In genomic region chr1:32953495-32953894, GRCh38 we compare ENCODE assay signal across 14 cellular contexts. TPM values are rescaled to one million over a fixed set of nuclear protein-coding genes. Genes with fewer than 3 reads are reported as not detected.
DNase-seq lines count a peak whose midpoint lies in the region; ATAC-seq and TF ChIP-seq lines count a peak whose summit lies in the region.
"Had no signal": no experiment of that assay in that cellular context is flagged by ENCODE, and none has a peak within 500 bp of the region (broad histone marks: within the 10 kb centered on the region; RNA-seq: fewer than 3 reads in every experiment).

No MANE protein-coding gene starts in this region.

- no peak overlapping the region for H2AFZ ChIP-seq in SK-N-SH (ENCODE audit: low read depth)

- no peaks in the 10 kb centered on the region for H3K9me3 ChIP-seq in SK-N-SH
- H3K9me3 ChIP-seq: ovary, stomach had no signal

- no peak for TF ChIP-seq EP300 in SK-N-SH (IDR thresholded peaks at IDR 0.05; ENCODE audit: borderline replicate concordance in 1 of 2, low read depth in 1 of 2, low read length in 1 of 2)

- H3K79me2 ChIP-seq in SK-N-SH (ENCODE audit: insufficient read depth) = peaks cover 92% of the 10 kb centered on the region

- H3K27ac ChIP-seq in SK-N-SH (ENCODE audit: low read depth in 2 of 2, low read length in 1 of 2) = peak overlapping the region in 1 of 2 experiments; percentile 71; a peak in 2 of 4 replicates
- peak overlapping the region; percentile 90 for H3K27ac ChIP-seq in epithelial cell of prostate
- H3K27ac ChIP-seq in urinary bladder (ENCODE audit: low read depth) = peak overlapping the region; percentile 38
- H3K27ac ChIP-seq: cardiac muscle cell, ovary, stomach had no signal

- peak overlapping the region; percentile 48 for H3K27ac Mint-ChIP-seq in activated CD8-positive, alpha-beta memory T cell treated with anti-CD3 and anti-CD28 coated beads, Interleukin-2, amount 10 ng/mL, durations not matched to agents 7 days and 5 days

- no peak for ATAC-seq in activated CD8-positive, alpha-beta memory T cell treated with anti-CD3 and anti-CD28 coated beads, Interleukin-2, amount 10 ng/mL, durations not matched to agents 7 days and 5 days

- 13% methylated on average over 1 of the region's 1 CpG for whole genome bisulfite sequencing in SK-N-SH (ENCODE audit: low lambda C conversion rate)
- 34% methylated on average over 1 of the region's 1 CpG for WGBS in urinary bladder

- no peaks in the 10 kb centered on the region for H3K27me3 Mint-ChIP-seq in activated CD8-positive, alpha-beta memory T cell treated with anti-CD3 and anti-CD28 coated beads, Interleukin-2, amount 10 ng/mL, durations not matched to agents 7 days and 5 days

- no peak for TF ChIP-seq RAD21 in SK-N-SH (IDR thresholded peaks at IDR 0.05; ENCODE audit: low read length)

- no peaks in the 10 kb centered on the region for H3K9me3 Mint-ChIP-seq in activated CD8-positive, alpha-beta memory T cell treated with anti-CD3 and anti-CD28 coated beads, Interleukin-2, amount 10 ng/mL, durations not matched to agents 7 days and 5 days (ENCODE audit: low read depth)

- H3K36me3 ChIP-seq in SK-N-SH (replicated peaks in 1 of 2; ENCODE audit: control insufficient read depth in 1 of 2, insufficient read depth in 2 of 2, low read length in 1 of 2) (peaks cover 0 to under 1% of the 10 kb centered on the region in 2 experiments), urinary bladder (ENCODE audit: insufficient read depth) (no peaks in the 10 kb centered on the region)
- H3K36me3 ChIP-seq: cardiac muscle cell, ovary had no signal

- no peak overlapping the region for H3K4me3 Mint-ChIP-seq in activated CD8-positive, alpha-beta memory T cell treated with anti-CD3 and anti-CD28 coated beads, Interleukin-2, amount 10 ng/mL, durations not matched to agents 7 days and 5 days

- H3K4me2 ChIP-seq in SK-N-SH = peak overlapping the region; percentile 40; the same call in 1 of the 2 replicates

- H3K9ac ChIP-seq in SK-N-SH = no peak overlapping the region

- POLR2A ChIA-PET in SK-N-SH (lab: Yijun Ruan, JAX) = interaction anchor here (1.1 kb wide), 1 partner anchor 10 kb away, joined by 3 read pairs; no protein-coding TSS in a partner anchor

- peaks cover 43% of the 10 kb centered on the region for H3K4me1 Mint-ChIP-seq in activated CD8-positive, alpha-beta memory T cell treated with anti-CD3 and anti-CD28 coated beads, Interleukin-2, amount 10 ng/mL, durations not matched to agents 7 days and 5 days

- H3F3A ChIP-seq in SK-N-SH (replicated peaks; ENCODE audit: insufficient read depth) = peaks cover 12% of the 10 kb centered on the region

- DNase-seq in activated CD8-positive, alpha-beta memory T cell treated with anti-CD3 and anti-CD28 coated beads, Interleukin-2, amount 10 ng/mL, durations not matched to agents 7 days and 5 days = no peak
- DNase-seq in activated CD8-positive, alpha-beta memory T cell treated with anti-CD3 and anti-CD28 coated beads, Interleukin-2, amount 50 U/mL, for 4 hours = no peak
- DNase-seq in SK-N-SH (no peak), epithelial cell of prostate (ENCODE audit: low read depth, low spot score) (peak; percentile 75), cortex of kidney (lab: John Stamatoyannopoulos, UW) (no peak), LoVo (ENCODE audit: low spot score) (no peak), NCI-H1694 treated with DMSO at 0.1 percent for 48 hours (lab: John Stamatoyannopoulos, UW) (no peak)
- DNase-seq: activated T-cell treated with anti-CD3 and anti-CD28 coated beads, Interleukin-2, amount 50 U/mL, for 1 hour; NCI-H1105 treated with DMSO at 0.1 percent for 48 hours; ovary; stimulated activated CD4-positive, alpha-beta T cell treated with anti-CD3 and anti-CD28 coated beads, Interleukin-2, amount 100 ng/mL, for 48 hours; stomach had no signal

- H3K4me1 ChIP-seq in SK-N-SH (ENCODE audit: control insufficient read depth in 1 of 2, insufficient read depth in 2 of 2, low read depth in 1 of 2, low read length in 1 of 2) = peaks cover 2 to 3% of the 10 kb centered on the region in 2 experiments; a peak in 2 of 4 replicates
- H3K4me1 ChIP-seq in urinary bladder (ENCODE audit: insufficient read depth) = no peaks in the 10 kb centered on the region

- H3K4me3 ChIP-seq in SK-N-SH (ENCODE audit: low read depth in 2 of 2, low read length in 1 of 2) (no peak overlapping the region), urinary bladder (ENCODE audit: low read depth, low read length) (no peak overlapping the region)
- H3K4me3 ChIP-seq: cardiac muscle cell, ovary, stomach had no signal

- CTCF ChIA-PET in activated CD8-positive, alpha-beta memory T cell treated with anti-CD3 and anti-CD28 coated beads, Interleukin-2, amount 10 ng/mL, durations not matched to agents 7 days and 5 days (lab: Charles Lee) = interaction anchor here (0.6 to 2.1 kb wide), 10 partner anchors 10 to 122 kb away, joined by 3 to 7 read pairs (median 3); no protein-coding TSS in a partner anchor
- CTCF ChIA-PET in SK-N-SH (lab: Yijun Ruan, JAX) = interaction anchor here (1.0 to 1.7 kb wide), 3 partner anchors 9 to 20 kb away, joined by 3 to 9 read pairs (median 3); no protein-coding TSS in a partner anchor

- peaks cover 55% of the 10 kb centered on the region for H4K20me1 ChIP-seq in SK-N-SH (ENCODE audit: insufficient read depth)

- TF ChIP-seq CTCF in SK-N-SH (IDR thresholded peaks at IDR 0.05) = no peak

- no peaks in the 10 kb centered on the region for H3K27me3 ChIP-seq in SK-N-SH (ENCODE audit: insufficient read depth)
- H3K27me3 ChIP-seq: cardiac muscle cell, ovary, stomach had no signal

- peaks cover 21% of the 10 kb centered on the region for H3K36me3 Mint-ChIP-seq in activated CD8-positive, alpha-beta memory T cell treated with anti-CD3 and anti-CD28 coated beads, Interleukin-2, amount 10 ng/mL, durations not matched to agents 7 days and 5 days

- H3K9me2 ChIP-seq in SK-N-SH = no peaks in the 10 kb centered on the region

TF ChIP-seq in SK-N-SH, 30 proteins besides CTCF, POLR2A, EP300 and RAD21:
- TF ChIP-seq TCF12 (IDR thresholded peaks at IDR 0.05) = peak; percentile 30; the same call in 1 of the 2 replicates
- TF ChIP-seq PBX3 (IDR thresholded peaks at IDR 0.05) = no peak
- TF ChIP-seq FOSL2 (IDR thresholded peaks at IDR 0.05; ENCODE audit: borderline replicate concordance, low read depth) = peak; percentile 35; the same call in 1 of the 2 replicates
- peak; percentile 13; the same call in 1 of the 2 replicates for TF ChIP-seq JUND (IDR thresholded peaks at IDR 0.05)

RNA-seq across cellular contexts. Expression of gene RNF19B, which starts 11.1 kb away (rescaled TPM):
- 10 to 100 TPM; 31.6 to 47.4 TPM for total RNA-seq in activated CD8-positive, alpha-beta memory T cell treated with anti-CD3 and anti-CD28 coated beads, Interleukin-2, amount 10 ng/mL, durations not matched to agents 7 days and 5 days
- polyA plus RNA-seq in SK-N-SH (2012; rRNA removed) (20.1 and 22.6 TPM in 2 replicates), urinary bladder (15.0 TPM)
- polyA plus RNA-seq in SK-N-SH (2012; cell fraction: cytosol; rRNA removed) = 17.7 and 18.3 TPM in 2 replicates
- 16.7 and 22.2 TPM in 2 replicates for polyA plus RNA-seq in SK-N-SH (2012; cell fraction: nucleus; rRNA removed)
- total RNA-seq in urinary bladder = 8.7 TPM

RNA-seq across cellular contexts. Expression of gene TMEM54, which starts 52.3 kb away (rescaled TPM):
- not detected for total RNA-seq in activated CD8-positive, alpha-beta memory T cell treated with anti-CD3 and anti-CD28 coated beads, Interleukin-2, amount 10 ng/mL, durations not matched to agents 7 days and 5 days
- polyA plus RNA-seq in SK-N-SH (2012; rRNA removed) = 54.5 and 66.6 TPM in 2 replicates
- 26.6 and 45.6 TPM in 2 replicates for polyA plus RNA-seq in SK-N-SH (2012; cell fraction: cytosol; rRNA removed)
- polyA plus RNA-seq in SK-N-SH (2012; cell fraction: nucleus; rRNA removed) = 21.9 and 32.8 TPM in 2 replicates
- 12.8 TPM for total RNA-seq in urinary bladder
- polyA plus RNA-seq in urinary bladder = 67.8 TPM

Comparison
In these comparisons a context has a peak if more than half of its experiments do, and no peak if none do; other contexts are left out.
1. RNA of gene TMEM54, which starts 52.3 kb away (total RNA-seq): 12.8 TPM in urinary bladder (single experiment); not detected in activated CD8-positive, alpha-beta memory T cell treated with anti-CD3 and anti-CD28 coated beads, Interleukin-2, amount 10 ng/mL, durations not matched to agents 7 days and 5 days; every median in the first group is over 10 times any median in the second.